ENCODE assay signal across 8 cellular contexts in the genomic region with DNA sequence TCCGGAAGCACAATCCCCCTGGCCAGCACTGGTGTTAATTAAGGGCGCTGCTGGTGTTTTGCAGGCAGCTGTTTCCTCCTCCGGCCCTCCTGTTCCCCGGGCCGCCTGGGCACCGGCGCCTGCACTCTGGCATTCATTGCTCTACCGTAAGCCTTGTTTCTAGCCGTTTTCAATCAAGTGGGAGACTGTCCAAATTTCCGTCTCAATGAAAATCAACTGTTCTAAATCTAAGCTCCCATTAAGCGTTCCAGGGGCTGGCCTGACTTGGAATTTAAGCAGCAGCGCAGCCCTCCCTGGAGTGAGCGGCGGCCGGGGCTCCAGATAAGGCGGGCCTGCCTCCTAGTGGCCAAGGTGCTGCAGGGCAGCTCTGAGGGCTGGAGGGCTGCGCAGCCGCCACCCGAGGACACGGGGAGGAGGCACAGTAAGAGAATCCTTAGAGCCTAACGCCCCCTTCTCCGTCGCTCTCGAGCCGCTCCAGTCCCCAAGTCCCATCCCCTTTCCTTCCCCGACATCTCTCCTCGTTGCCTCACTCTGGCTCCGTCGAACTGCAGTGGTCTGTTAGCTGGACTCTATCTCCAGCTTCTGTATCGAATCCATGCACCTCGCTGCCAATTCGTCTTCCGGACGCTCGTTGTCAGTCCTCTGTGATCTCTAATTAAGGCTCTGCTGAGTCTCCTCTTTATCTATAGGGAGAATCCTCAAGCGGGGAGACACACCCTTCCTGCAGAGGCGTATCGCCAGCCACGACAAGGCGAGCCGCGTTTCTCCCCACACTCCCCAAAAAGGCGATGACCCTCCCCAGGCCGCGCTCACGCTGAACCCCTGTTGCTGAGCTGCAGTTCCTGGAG. TPM values are rescaled to one million over a fixed set of nuclear protein-coding genes. Genes with fewer than 3 reads are reported as not detected.
DNase-seq lines count a peak whose midpoint lies in the region; ATAC-seq lines count a peak whose summit lies in the region.

No MANE protein-coding gene starts in this region.

- H3K36me3 Mint-ChIP-seq in CD4-positive, alpha-beta memory T cell, result peaks cover 0 to 3% of the 10 kb centered on the region in 2 donors

- H3K27ac ChIP-seq in CD4-positive, alpha-beta memory T cell (ENCODE audit: low read depth, low read length), result peak overlapping the region; percentile 62

- CTCF ChIA-PET in CD4-positive, alpha-beta memory T cell (lab: Charles Lee; ENCODE audit: partially characterized antibody), result interaction anchor here (0.6 to 17.6 kb wide), 65 partner anchors 8 to 789 kb away, joined by 3 to 629 read pairs (median 5); partner anchors contain the start of genes LRRC8B and LRRC8C

- no peaks in the 10 kb centered on the region for H3K27me3 ChIP-seq in CD4-positive, alpha-beta memory T cell (ENCODE audit: insufficient read depth, low read length)
- H3K27me3 ChIP-seq in mononuclear cell (ENCODE audit: insufficient read depth, low read length), result no peaks in the 10 kb centered on the region

- POLR2A ChIA-PET in CD4-positive, alpha-beta memory T cell (lab: Charles Lee; ENCODE audit: partially characterized antibody), result interaction anchor here (0.6 to 12.3 kb wide), 38 partner anchors 8 to 281 kb away, joined by 3 to 215 read pairs (median 4); partner anchors contain the start of genes LRRC8B and LRRC8C

- H3K27me3 Mint-ChIP-seq in CD4-positive, alpha-beta memory T cell, result no peaks in the 10 kb centered on the region

- peak overlapping the region; percentile 11 to 74 for H3K4me3 ChIP-seq in CD4-positive, alpha-beta memory T cell (ENCODE audit: low read length in 2 of 2)
- H3K4me3 ChIP-seq in mononuclear cell (ENCODE audit: low read length), result peak overlapping the region; percentile 30

- no peaks in the 10 kb centered on the region for H3K36me3 ChIP-seq in CD4-positive, alpha-beta memory T cell (ENCODE audit: insufficient read depth, low read length)

- peaks cover 32 to 55% (median 46%) of the 10 kb centered on the region in 4 donors for H3K4me1 Mint-ChIP-seq in CD4-positive, alpha-beta memory T cell

- H3K27ac Mint-ChIP-seq in CD4-positive, alpha-beta memory T cell, result peak overlapping the region; percentile 80 to 97 (median 94)

- DNase-seq in CD4-positive, alpha-beta memory T cell, result peak; percentile 82 to 85 (median 84)
- DNase-seq in NOMO-1 (lab: John Stamatoyannopoulos, UW; ENCODE audit: unreplicated experiment in 2 of 2) (peak; percentile 83 to 85), epidermal melanocyte (ENCODE audit: insufficient read length, low spot score) (peak; percentile 75)
- DNase-seq in activated CD8-positive, alpha-beta memory T cell treated with anti-CD3 and anti-CD28 coated beads, Interleukin-2, amount 50 U/mL, for 48 hours, result peak; percentile 91
- peak; percentile 71 to 76 for DNase-seq in stimulated activated CD8-positive, alpha-beta memory T cell treated with anti-CD3 and anti-CD28 coated beads, Interleukin-2, amount 100 ng/mL, for 1 hour (ENCODE audit: low read depth in 2 of 2)

- peak; percentile 99 for ATAC-seq in GM19395 (IDR thresholded peaks at IDR 0.05; ENCODE audit: unreplicated experiment)
- peak; percentile 90 for ATAC-seq in HG03558 (IDR thresholded peaks at IDR 0.05; ENCODE audit: extremely low read depth, unreplicated experiment)

- peak overlapping the region; percentile 88 to 97 (median 92) for H3K4me3 Mint-ChIP-seq in CD4-positive, alpha-beta memory T cell

- intact Hi-C loops in CD4-positive, alpha-beta memory T cell (cut with micrococcal nuclease), result loop anchor here (1.0 to 5.0 kb wide), 9 partner anchors 44 to 280 kb away; partner anchors contain the start of gene LRRC8B

- no peaks in the 10 kb centered on the region for H3K9me3 ChIP-seq in CD4-positive, alpha-beta memory T cell (ENCODE audit: control insufficient read depth in 1 of 2, low read length in 2 of 2)
- H3K9me3 ChIP-seq in mononuclear cell (ENCODE audit: low read depth, low read length), result no peaks in the 10 kb centered on the region

- no peaks in the 10 kb centered on the region for H3K9me3 Mint-ChIP-seq in CD4-positive, alpha-beta memory T cell

- H3K4me1 ChIP-seq in CD4-positive, alpha-beta memory T cell (ENCODE audit: insufficient read depth, low read length), result peaks cover 53% of the 10 kb centered on the region
- H3K4me1 ChIP-seq in mononuclear cell (ENCODE audit: insufficient read depth, low read length), result peaks cover 53% of the 10 kb centered on the region

RNA-seq across cellular contexts. Expression of gene LRRC8D, which starts 57.8 kb away (rescaled TPM):
- total RNA-seq in CD4-positive, alpha-beta memory T cell, result 10 to 100 TPM; 56.8 to 63.2 TPM
- polyA plus RNA-seq in CD4-positive, alpha-beta memory T cell, result 10 to 100 TPM; 70.1 to 72.7 TPM
- total RNA-seq in mononuclear cell, result 19.6 TPM

Comparison
In these comparisons a context has a peak if more than half of its experiments do, and no peak if none do; other contexts are left out.
1. Peak in every context shown above with its lines: DNase-seq, ATAC-seq, H3K4me3 ChIP-seq and H3K27ac ChIP-seq.